Comparison of ENCODE assay signal across 7 cellular contexts in genomic region chr7:107147464-107148214, GRCh38. TPM values are rescaled to one million over a fixed set of nuclear protein-coding genes. Genes with fewer than 3 reads are reported as not detected.
DNase-seq lines count a peak whose midpoint lies in the region; ATAC-seq, FAIRE-seq and TF ChIP-seq lines count a peak whose summit lies in the region.

No MANE protein-coding gene starts in this region.

- intact Hi-C loops in PC-3 (cut with micrococcal nuclease) (loop anchor here (10.0 kb wide), 2 partner anchors 727 to 973 kb away; no protein-coding TSS in a partner anchor), left lung (cut with DNase I) (no loop called here)

- no peak overlapping the region for H3K4me3 ChIP-seq in PC-3 (ENCODE audit: low read length)
- no peak overlapping the region for H3K4me3 ChIP-seq in cardiac fibroblast (replicated peaks in 1 of 2; ENCODE audit: low read depth in 2 of 2, low read length in 2 of 2)
- H3K4me3 ChIP-seq in left lung, result no peak overlapping the region

- no peak overlapping the region for H3K9ac ChIP-seq in PC-3 (ENCODE audit: low read length)

- H3K27me3 ChIP-seq in PC-3 (ENCODE audit: low read length) (no peaks in the 10 kb centered on the region), left lung (no peaks in the 10 kb centered on the region)

- no peaks in the 10 kb centered on the region for H4K20me1 ChIP-seq in PC-3 (ENCODE audit: low read length)

- peak; percentile 62 for ATAC-seq in GM21529 (IDR thresholded peaks at IDR 0.05; ENCODE audit: unreplicated experiment)
- ATAC-seq in PC-3, result peak; percentile 78
- peak; percentile 92 for ATAC-seq in left lung

- no peak for FAIRE-seq in urothelium cell line (lab: Jason Lieb, UNC)

- DNase-seq in D341Med (ENCODE audit: low spot score) (peak; percentile 58), PC-3 (peak; percentile 56), cardiac fibroblast (ENCODE audit: low read depth in 2 of 2) (peak; percentile 58 to 69), left lung (no peak), urothelium cell line (ENCODE audit: low spot score) (peak; percentile 56)
- DNase-seq in stimulated activated CD4-positive, alpha-beta T cell treated with anti-CD3 and anti-CD28 coated beads, Interleukin-2, amount 100 ng/mL, for 48 hours, result no peak

- H3K36me3 ChIP-seq in PC-3 (ENCODE audit: low read depth, low read length) (no peaks in the 10 kb centered on the region), left lung (no peaks in the 10 kb centered on the region)

- peak overlapping the region; percentile 36; the same call in 1 of the 2 replicates for H2AFZ ChIP-seq in PC-3 (ENCODE audit: low read length)

- H3K9me3 ChIP-seq in PC-3 (ENCODE audit: low read length) (no peaks in the 10 kb centered on the region), left lung (no peaks in the 10 kb centered on the region)

- peaks cover 9% of the 10 kb centered on the region for H3K4me1 ChIP-seq in PC-3 (ENCODE audit: insufficient read depth, low read length)
- peaks cover 0 to 8% of the 10 kb centered on the region in 2 donors for H3K4me1 ChIP-seq in left lung

- peak overlapping the region; percentile 18 for H3K4me2 ChIP-seq in PC-3 (ENCODE audit: low read length)

- POLR2A ChIA-PET in PC-3 (lab: Charles Lee; ENCODE audit: unreplicated experiment), result no interaction called here

- peak; percentile 77 for TF ChIP-seq CTCF in PC-3 (conservative IDR thresholded peaks at IDR 0.05; ENCODE audit: low read depth, low read length)
- TF ChIP-seq CTCF in cardiac fibroblast (IDR thresholded peaks at IDR 0.05; ENCODE audit: low read depth, low read length), result peak; percentile 77
- peak; percentile 47 to 61 for TF ChIP-seq CTCF in left lung (IDR thresholded peaks at IDR 0.05)

- no peaks in the 10 kb centered on the region for H3F3A ChIP-seq in PC-3 (ENCODE audit: low read length, unreplicated experiment)

- no peaks in the 10 kb centered on the region for H3K9me2 ChIP-seq in PC-3 (replicated peaks; ENCODE audit: low read length)

- no TSS peak for BruUV-seq in PC-3 (replicated peaks; lab: Mats Ljungman, UMichigan)

- no peaks in the 10 kb centered on the region for H3K79me2 ChIP-seq in PC-3 (ENCODE audit: low read length)

- H3K27ac ChIP-seq in PC-3 (ENCODE audit: low read length) (no peak overlapping the region), left lung (no peak overlapping the region)

- CTCF ChIA-PET in PC-3 (lab: Charles Lee), result interaction anchor here (0.5 to 1.7 kb wide), 8 partner anchors 21 to 515 kb away, joined by 3 to 8 read pairs (median 4); partner anchors contain the start of gene HBP1

RNA-seq across cellular contexts. Expression of gene HBP1, which starts 21.2 kb away (rescaled TPM):
- 13.0 and 17.6 TPM in 2 replicates for total RNA-seq in PC-3 (2014; rRNA removed)
- 10 to 100 TPM; 47.9 to 68.8 TPM for total RNA-seq in left lung

Comparison
In these comparisons a context has a peak if more than half of its experiments do, and no peak if none do; other contexts are left out.
1. DNase-seq: peak in D341Med (single experiment), PC-3 (single experiment), cardiac fibroblast (2 of 2) and urothelium cell line (single experiment); none in left lung (0 of 2) and stimulated activated CD4-positive, alpha-beta T cell treated with anti-CD3 and anti-CD28 coated beads, Interleukin-2, amount 100 ng/mL, for 48 hours (0 of 2).
2. Peak in every context shown above with its lines, with median percentiles within 50 percentile points of each other: ATAC-seq and CTCF ChIP-seq.